In genomic region chr9:81955625-81956024, GRCh38 we compare ENCODE assay signal across 38 cellular contexts. TPM values are rescaled to one million over a fixed set of nuclear protein-coding genes. Genes with fewer than 3 reads are reported as not detected.
"Had no signal": no experiment of that assay in that cellular context is flagged by ENCODE, and none has a peak within 500 bp of the region (broad histone marks: within the 10 kb centered on the region; RNA-seq: fewer than 3 reads in every experiment).

No MANE protein-coding gene starts in this region.

- ATAC-seq: activated naive CD4-positive, alpha-beta T cell treated with anti-CD3 and anti-CD28 coated beads, Interleukin-2, amount 50 U/mL, for 72 hours; activated naive CD8-positive, alpha-beta T cell treated with anti-CD3 and anti-CD28 coated beads, Interleukin-2, amount 50 U/mL, for 24 hours; activated T-cell treated with anti-CD3 and anti-CD28 coated beads, Interleukin-2, amount 50 U/mL, for 4 hours; activated T-cell treated with anti-CD3 and anti-CD28 coated beads, Interleukin-2, amount 50 U/mL, for 72 hours; activated T-helper 17 cell treated with anti-CD3 and anti-CD28 coated beads, Interleukin-2, amount 50 U/mL, for 72 hours; body of pancreas had no signal

- DNase-seq: activated effector memory CD4-positive, alpha-beta T cell treated with anti-CD3 and anti-CD28 coated beads, Interleukin-2, amount 50 U/mL, for 16 hours; activated effector memory CD4-positive, alpha-beta T cell treated with Interleukin-2 at 50 U/mL for 16 hours; activated gamma-delta T cell; activated gamma-delta T cell treated with Interleukin-2 at 50 U/mL for 16 hours; activated naive CD4-positive, alpha-beta T cell; activated naive CD4-positive, alpha-beta T cell treated with anti-CD3 and anti-CD28 coated beads for 36 hours; activated naive CD4-positive, alpha-beta T cell treated with anti-CD3 and anti-CD28 coated beads, Interleukin-2, amount 10 ng/mL, durations not matched to agents 7 days and 5 days; activated naive CD4-positive, alpha-beta T cell treated with anti-CD3 and anti-CD28 coated beads, Interleukin-2, amount 50 U/mL, for 16 hours; activated naive CD4-positive, alpha-beta T cell treated with Interleukin-2 at 50 U/mL for 16 hours; activated naive CD8-positive, alpha-beta T cell treated with anti-CD3 and anti-CD28 coated beads for 36 hours; activated naive CD8-positive, alpha-beta T cell treated with anti-CD3 and anti-CD28 coated beads, Interleukin-2, amount 10 ng/mL, durations not matched to agents 7 days and 5 days; activated naive CD8-positive, alpha-beta T cell treated with anti-CD3 and anti-CD28 coated beads, Interleukin-2, amount 50 U/mL, for 24 hours; activated T-cell treated with anti-CD3 and anti-CD28 coated beads, Interleukin-2, amount 50 U/mL, for 4 hours; activated T-cell treated with anti-CD3 and anti-CD28 coated beads, Interleukin-2, amount 50 U/mL, for 48 hours; activated T-cell treated with anti-CD3 and anti-CD28 coated beads, Interleukin-2, amount 50 U/mL, for 72 hours; adrenal gland; amniotic stem cell; amygdala; anterior cingulate cortex; aorta; body of pancreas; brain microvascular endothelial cell; caudate nucleus; central memory CD4-positive, alpha-beta T cell; cerebellar nuclear complex had no signal

- H3K4me1 ChIP-seq: adrenal gland, ascending aorta, body of pancreas, breast epithelium had no signal

- H3K4me3 ChIP-seq: adrenal gland, ascending aorta, body of pancreas, breast epithelium, cardiac muscle cell had no signal

- H3K27me3 ChIP-seq: adrenal gland, ascending aorta, body of pancreas, brain microvascular endothelial cell, breast epithelium, cardiac muscle cell had no signal

- FAIRE-seq: astrocyte, bronchial epithelial cell had no signal

- H3K27ac ChIP-seq: adrenal gland, ascending aorta, body of pancreas, brain microvascular endothelial cell, breast epithelium, cardiac muscle cell had no signal

- H3K36me3 ChIP-seq: adrenal gland, ascending aorta, brain microvascular endothelial cell, breast epithelium, cardiac muscle cell had no signal

RNA-seq across cellular contexts. Expression of gene SPATA31D3, which starts 12.3 kb away (rescaled TPM):
- total RNA-seq: activated naive CD4-positive, alpha-beta T cell treated with anti-CD3 and anti-CD28 coated beads for 36 hours; activated naive CD4-positive, alpha-beta T cell treated with anti-CD3 and anti-CD28 coated beads, Interleukin-2, amount 50 U/mL, for 72 hours; activated naive CD8-positive, alpha-beta T cell treated with anti-CD3 and anti-CD28 coated beads for 36 hours; activated naive CD8-positive, alpha-beta T cell treated with anti-CD3 and anti-CD28 coated beads, Interleukin-2, amount 10 ng/mL, durations not matched to agents 7 days and 5 days; activated T-cell treated with anti-CD3 and anti-CD28 coated beads, Interleukin-2, amount 50 U/mL, for 4 hours; activated T-cell treated with anti-CD3 and anti-CD28 coated beads, Interleukin-2, amount 50 U/mL, for 72 hours; activated T-helper 1 cell treated with anti-CD3 and anti-CD28 coated beads, Interleukin-12 subunit alpha, Interleukin-12 subunit beta, Interleukin-2, Interleukin-4 antibody, amounts not matched to agents 30 ng/mL and 10 ng/mL and 1 ng/mL, durations not matched to agents 14 hours and 24 hours and 36 hours; activated T-helper 17 cell treated with anti-CD3 and anti-CD28 coated beads, Interleukin-2, amount 50 U/mL, for 72 hours; activated T-helper 2 cell treated with anti-CD3 and anti-CD28 coated beads, Interferon-gamma antibody, Interleukin-2, Interleukin-4, amounts not matched to agents 10 μg/mL and 5 μg/mL and 100 μg/mL, durations not matched to agents 14 hours and 24 hours and 36 hours; adrenal gland; aorta; ascending aorta; astrocyte; body of pancreas; breast epithelium; bronchial epithelial cell; cardiac muscle cell; cardiac septum; cerebellum; chondrocyte had no signal
- polyA plus RNA-seq: adipose tissue, aorta, cardiac muscle cell had no signal

RNA-seq across cellular contexts. Expression of gene SPATA31D4, which starts 27.4 kb away (rescaled TPM):
- total RNA-seq: activated naive CD4-positive, alpha-beta T cell treated with anti-CD3 and anti-CD28 coated beads for 36 hours; activated naive CD4-positive, alpha-beta T cell treated with anti-CD3 and anti-CD28 coated beads, Interleukin-2, amount 50 U/mL, for 72 hours; activated naive CD8-positive, alpha-beta T cell treated with anti-CD3 and anti-CD28 coated beads for 36 hours; activated naive CD8-positive, alpha-beta T cell treated with anti-CD3 and anti-CD28 coated beads, Interleukin-2, amount 10 ng/mL, durations not matched to agents 7 days and 5 days; activated T-cell treated with anti-CD3 and anti-CD28 coated beads, Interleukin-2, amount 50 U/mL, for 4 hours; activated T-cell treated with anti-CD3 and anti-CD28 coated beads, Interleukin-2, amount 50 U/mL, for 72 hours; activated T-helper 1 cell treated with anti-CD3 and anti-CD28 coated beads, Interleukin-12 subunit alpha, Interleukin-12 subunit beta, Interleukin-2, Interleukin-4 antibody, amounts not matched to agents 30 ng/mL and 10 ng/mL and 1 ng/mL, durations not matched to agents 14 hours and 24 hours and 36 hours; activated T-helper 17 cell treated with anti-CD3 and anti-CD28 coated beads, Interleukin-2, amount 50 U/mL, for 72 hours; activated T-helper 2 cell treated with anti-CD3 and anti-CD28 coated beads, Interferon-gamma antibody, Interleukin-2, Interleukin-4, amounts not matched to agents 10 μg/mL and 5 μg/mL and 100 μg/mL, durations not matched to agents 14 hours and 24 hours and 36 hours; adrenal gland; aorta; ascending aorta; astrocyte; body of pancreas; breast epithelium; bronchial epithelial cell; cardiac muscle cell; cardiac septum; cerebellum; chondrocyte had no signal
- polyA plus RNA-seq: adipose tissue, adrenal gland, aorta, cardiac muscle cell had no signal

RNA-seq across cellular contexts. Expression of gene SPATA31D1, which starts 32.9 kb away (rescaled TPM):
- total RNA-seq: activated naive CD4-positive, alpha-beta T cell treated with anti-CD3 and anti-CD28 coated beads for 36 hours; activated naive CD4-positive, alpha-beta T cell treated with anti-CD3 and anti-CD28 coated beads, Interleukin-2, amount 50 U/mL, for 72 hours; activated naive CD8-positive, alpha-beta T cell treated with anti-CD3 and anti-CD28 coated beads for 36 hours; activated naive CD8-positive, alpha-beta T cell treated with anti-CD3 and anti-CD28 coated beads, Interleukin-2, amount 10 ng/mL, durations not matched to agents 7 days and 5 days; activated T-cell treated with anti-CD3 and anti-CD28 coated beads, Interleukin-2, amount 50 U/mL, for 4 hours; activated T-cell treated with anti-CD3 and anti-CD28 coated beads, Interleukin-2, amount 50 U/mL, for 72 hours; activated T-helper 1 cell treated with anti-CD3 and anti-CD28 coated beads, Interleukin-12 subunit alpha, Interleukin-12 subunit beta, Interleukin-2, Interleukin-4 antibody, amounts not matched to agents 30 ng/mL and 10 ng/mL and 1 ng/mL, durations not matched to agents 14 hours and 24 hours and 36 hours; activated T-helper 17 cell treated with anti-CD3 and anti-CD28 coated beads, Interleukin-2, amount 50 U/mL, for 72 hours; activated T-helper 2 cell treated with anti-CD3 and anti-CD28 coated beads, Interferon-gamma antibody, Interleukin-2, Interleukin-4, amounts not matched to agents 10 μg/mL and 5 μg/mL and 100 μg/mL, durations not matched to agents 14 hours and 24 hours and 36 hours; adrenal gland; aorta; ascending aorta; astrocyte; body of pancreas; breast epithelium; bronchial epithelial cell; cardiac muscle cell; cardiac septum; cerebellum; chondrocyte had no signal
- polyA plus RNA-seq: adipose tissue, adrenal gland, aorta, cardiac muscle cell had no signal
